Comparison of ENCODE assay signal across 28 cellular contexts in the genomic region with DNA sequence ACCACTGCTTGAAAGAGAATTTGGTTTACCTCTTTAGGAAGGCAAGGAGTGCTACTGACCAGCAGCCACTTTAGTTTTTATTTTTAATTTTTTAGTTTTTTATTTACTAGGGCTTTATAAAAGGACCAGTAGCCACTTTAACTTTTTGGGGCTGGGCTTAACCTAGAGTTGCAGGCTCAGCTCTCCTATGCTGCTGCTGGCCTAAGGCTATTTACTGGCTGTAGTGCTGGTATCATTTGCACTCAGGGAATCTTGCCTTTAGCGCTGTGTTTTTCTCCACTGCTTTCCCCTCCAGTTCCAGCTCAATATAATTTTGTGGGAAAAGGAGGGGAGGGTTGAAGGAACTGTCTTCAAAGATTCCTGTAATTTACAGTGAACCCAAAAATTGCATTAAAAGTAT.
"Had no signal": no experiment of that assay in that cellular context is flagged by ENCODE, and none has a peak within 500 bp of the region (broad histone marks: within the 10 kb centered on the region; RNA-seq: fewer than 3 reads in every experiment).

No MANE protein-coding gene starts in this region.

- H3K9me3 ChIP-seq: body of pancreas had no signal

- H3K27ac ChIP-seq: body of pancreas, brain microvascular endothelial cell, breast epithelium, VCaP had no signal

- H3K4me1 ChIP-seq: body of pancreas, breast epithelium had no signal

- FAIRE-seq: astrocyte, TTC549 had no signal

- H3K36me3 ChIP-seq: breast epithelium had no signal

- DNase-seq: activated B cell treated with CpG ODN at 0.5 μM for 24 hours; activated CD4-positive, alpha-beta memory T cell treated with anti-CD3 and anti-CD28 coated beads, Interleukin-2, amount 10 ng/mL, durations not matched to agents 7 days and 5 days; activated CD4-positive, alpha-beta T cell treated with anti-CD3 and anti-CD28 coated beads for 4 hours; activated CD4-positive, alpha-beta T cell treated with anti-CD3 and anti-CD28 coated beads, Interleukin-2, amount 10 ng/mL, durations not matched to agents 24 days and 14 days; activated CD4-positive, alpha-beta T cell treated with anti-CD3 and anti-CD28 coated beads, Interleukin-2, amount 50 U/mL, for 48 hours; activated CD4-positive, CD25-positive, alpha-beta regulatory T cell treated with anti-CD3 and anti-CD28 coated beads, Interleukin-2, amount 50 U/mL, for 72 hours; activated CD8-positive, alpha-beta memory T cell treated with anti-CD3 and anti-CD28 coated beads for 24 hours; activated CD8-positive, alpha-beta memory T cell treated with anti-CD3 and anti-CD28 coated beads, Interleukin-2, amount 10 ng/mL, durations not matched to agents 7 days and 5 days; activated CD8-positive, alpha-beta memory T cell treated with anti-CD3 and anti-CD28 coated beads, Interleukin-2, amount 50 U/mL, for 48 hours; activated effector memory CD4-positive, alpha-beta T cell treated with Interleukin-2 at 50 U/mL for 16 hours; activated gamma-delta T cell; activated naive CD4-positive, alpha-beta T cell treated with anti-CD3 and anti-CD28 coated beads, Interleukin-2, amount 10 ng/mL, durations not matched to agents 7 days and 5 days; activated naive CD4-positive, alpha-beta T cell treated with Interleukin-2 at 50 U/mL for 16 hours; activated naive CD8-positive, alpha-beta T cell treated with anti-CD3 and anti-CD28 coated beads, Interleukin-2, amount 10 ng/mL, durations not matched to agents 7 days and 5 days; activated naive CD8-positive, alpha-beta T cell treated with anti-CD3 and anti-CD28 coated beads, Interleukin-2, amount 50 U/mL, for 24 hours; activated T-cell treated with anti-CD3 and anti-CD28 coated beads, Interleukin-2, amount 50 U/mL, for 24 hours; activated T-cell treated with anti-CD3 and anti-CD28 coated beads, Interleukin-2, amount 50 U/mL, for 48 hours; aorta; body of pancreas; brain microvascular endothelial cell; central memory CD4-positive, alpha-beta T cell; T-helper 1 cell; T-helper 2 cell; T-helper 9 cell had no signal

- H3K27me3 ChIP-seq: body of pancreas, brain microvascular endothelial cell, breast epithelium had no signal

- H3K4me3 ChIP-seq: body of pancreas, breast epithelium had no signal
